In the genomic region with DNA sequence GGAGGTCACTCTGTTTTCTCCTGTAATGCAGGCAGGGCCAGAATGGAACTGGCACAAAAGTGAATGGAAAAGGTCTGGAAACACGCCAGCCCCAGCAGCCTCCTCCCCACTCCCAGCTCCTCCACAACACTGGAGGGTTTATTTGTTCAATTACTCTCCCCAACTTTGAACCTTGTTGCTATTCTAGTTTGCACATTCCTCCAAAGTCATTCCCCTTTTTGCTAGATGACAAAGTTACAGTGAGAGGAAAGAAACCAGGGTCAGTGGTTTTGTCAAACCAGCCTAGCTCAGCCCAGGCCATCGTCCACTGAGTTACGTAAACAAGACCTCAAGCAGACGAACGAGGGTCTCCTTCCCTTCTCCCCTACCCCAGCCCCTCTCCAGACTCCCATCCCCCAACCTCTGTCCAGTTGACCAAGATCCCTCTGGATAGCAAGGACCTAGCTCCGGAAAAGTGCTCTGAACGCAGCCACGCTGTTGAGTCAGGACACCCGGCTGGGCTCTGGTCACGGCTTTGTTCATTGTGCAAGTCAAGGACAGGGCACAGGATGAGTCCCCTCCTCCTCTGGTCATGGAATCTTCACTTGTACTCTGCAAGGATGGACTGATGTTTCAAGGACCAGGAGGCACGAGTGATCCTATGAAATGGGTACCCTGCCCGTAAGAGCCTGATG, we compare ENCODE assay signal across 1 cellular context.
TF ChIP-seq lines count a peak whose summit lies in the region.

No MANE protein-coding gene starts in this region.

TF ChIP-seq in IMR-90, 13 proteins besides CTCF, POLR2A, EP300 and RAD21 (continued from another document):
- TF ChIP-seq, protein P1, sequence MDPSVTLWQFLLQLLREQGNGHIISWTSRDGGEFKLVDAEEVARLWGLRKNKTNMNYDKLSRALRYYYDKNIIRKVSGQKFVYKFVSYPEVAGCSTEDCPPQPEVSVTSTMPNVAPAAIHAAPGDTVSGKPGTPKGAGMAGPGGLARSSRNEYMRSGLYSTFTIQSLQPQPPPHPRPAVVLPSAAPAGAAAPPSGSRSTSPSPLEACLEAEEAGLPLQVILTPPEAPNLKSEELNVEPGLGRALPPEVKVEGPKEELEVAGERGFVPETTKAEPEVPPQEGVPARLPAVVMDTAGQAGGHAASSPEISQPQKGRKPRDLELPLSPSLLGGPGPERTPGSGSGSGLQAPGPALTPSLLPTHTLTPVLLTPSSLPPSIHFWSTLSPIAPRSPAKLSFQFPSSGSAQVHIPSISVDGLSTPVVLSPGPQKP (IDR thresholded peaks at IDR 0.05; ENCODE audit: borderline replicate concordance, low read depth, low read length), result no peak
- TF ChIP-seq MAFK (IDR thresholded peaks at IDR 0.05; ENCODE audit: low read depth, low read length) (no peak), RFX5 (IDR thresholded peaks at IDR 0.05; ENCODE audit: low read depth, low read length) (no peak), MAZ (IDR thresholded peaks at IDR 0.05; ENCODE audit: borderline replicate concordance, low read depth, low read length) (no peak), SMC3 (IDR thresholded peaks at IDR 0.05; ENCODE audit: low read depth, low read length) (no peak), RCOR1 (IDR thresholded peaks at IDR 0.05; ENCODE audit: insufficient replicate concordance, low read length) (no peak)
- TF ChIP-seq, protein P2, sequence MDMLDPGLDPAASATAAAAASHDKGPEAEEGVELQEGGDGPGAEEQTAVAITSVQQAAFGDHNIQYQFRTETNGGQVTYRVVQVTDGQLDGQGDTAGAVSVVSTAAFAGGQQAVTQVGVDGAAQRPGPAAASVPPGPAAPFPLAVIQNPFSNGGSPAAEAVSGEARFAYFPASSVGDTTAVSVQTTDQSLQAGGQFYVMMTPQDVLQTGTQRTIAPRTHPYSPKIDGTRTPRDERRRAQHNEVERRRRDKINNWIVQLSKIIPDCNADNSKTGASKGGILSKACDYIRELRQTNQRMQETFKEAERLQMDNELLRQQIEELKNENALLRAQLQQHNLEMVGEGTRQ (IDR thresholded peaks at IDR 0.05; ENCODE audit: low read depth, low read length), result no peak
